ENCODE assay signal across 8 cellular contexts in genomic region chr1:228415853-228416216, GRCh38. TPM values are rescaled to one million over a fixed set of nuclear protein-coding genes. Genes with fewer than 3 reads are reported as not detected.
A peak's percentile ranks its signal among the peaks of the same experiment; 100 is the strongest.
DNase-seq lines count a peak whose midpoint lies in the region; ATAC-seq, FAIRE-seq and TF ChIP-seq lines count a peak whose summit lies in the region.

No MANE protein-coding gene starts in this region.

- H3K9ac ChIP-seq in K562 (ENCODE audit: insufficient read depth in 1 of 2, low read depth in 2 of 2, low read length in 2 of 2) (no peak overlapping the region), subcutaneous abdominal adipose tissue (ENCODE audit: low read length in 5 of 5) (peak overlapping the region in 1 of 5 donors; percentile 20)

- no peak overlapping the region for H2AFZ ChIP-seq in K562 (ENCODE audit: low read depth, low read length)

- in situ Hi-C loops in K562 (cut with MboI), result no loop called here

- H3K4me1 Mint-ChIP-seq in T-helper 1 cell treated with Interleukin-12 subunit alpha and Interleukin-12 subunit beta and Interleukin-4 antibody, amounts not matched to agents 30 μg/mL and 1 μg/mL, for 36 hours (ENCODE audit: low read depth), result peaks cover 16% of the 10 kb centered on the region

- H3K4me1 ChIP-seq in K562 (replicated peaks in 1 of 2; ENCODE audit: control insufficient read depth in 2 of 2, insufficient read depth in 2 of 2, low read length in 2 of 2) (peaks cover 23 to 39% of the 10 kb centered on the region in 2 experiments), left lung (peaks cover 7 to 18% of the 10 kb centered on the region in 2 donors), subcutaneous abdominal adipose tissue (ENCODE audit: control insufficient read depth in 5 of 5, insufficient read depth in 5 of 5, low read length in 5 of 5) (peaks cover 0 to 12% (median 8%) of the 10 kb centered on the region in 5 donors)

- no peaks in the 10 kb centered on the region for H4K20me1 ChIP-seq in K562 (replicated peaks; ENCODE audit: control insufficient read depth, insufficient read depth, low read length)

- TF ChIP-seq EP300 in K562 (IDR thresholded peaks at IDR 0.05; ENCODE audit: low read length), result no peak

- no peak overlapping the region for H3K4me3 ChIP-seq in K562
- H3K4me3 ChIP-seq in left lung, result peak overlapping the region; percentile 28 to 33
- peak overlapping the region in 4 of 5 donors; percentile 22 to 49 (median 28) for H3K4me3 ChIP-seq in subcutaneous abdominal adipose tissue (ENCODE audit: low read depth in 1 of 5, low read length in 5 of 5)

- no peaks in the 10 kb centered on the region for H3K27me3 ChIP-seq in K562 (ENCODE audit: control insufficient read depth in 2 of 2, insufficient read depth in 2 of 2, low read length in 2 of 2)
- peaks cover 13 to 56% of the 10 kb centered on the region in 2 donors for H3K27me3 ChIP-seq in left lung
- H3K27me3 ChIP-seq in subcutaneous abdominal adipose tissue (ENCODE audit: control insufficient read depth in 5 of 5, insufficient read depth in 4 of 5, low read length in 5 of 5), result peaks cover 19 to 44% (median 31%) of the 10 kb centered on the region in 5 donors

- H3K27ac ChIP-seq in K562 (ENCODE audit: extremely low read depth, low read depth, low read length) (no peak overlapping the region), left lung (no peak overlapping the region), subcutaneous abdominal adipose tissue (ENCODE audit: low read depth, low read length) (no peak overlapping the region)

- intact Hi-C loops in K562 (cut with micrococcal nuclease) (no loop called here), left lung (cut with DNase I) (no loop called here)

- TF ChIP-seq RAD21 in K562 (CRISPR knock-in tag; conservative IDR thresholded peaks at IDR 0.05 in 1 of 2, IDR thresholded peaks at IDR 0.05 in 1 of 2), result no peak

- H3K4me3 Mint-ChIP-seq in T-helper 1 cell treated with Interleukin-12 subunit alpha and Interleukin-12 subunit beta and Interleukin-4 antibody, amounts not matched to agents 30 μg/mL and 1 μg/mL, for 36 hours, result peak overlapping the region; percentile 78

- 92% methylated on average over 20 of the region's 23 CpGs for WGBS in K562 (ENCODE audit: insufficient coverage, low coverage, missing lambda C conversion rate)

- H3K9me3 Mint-ChIP-seq in T-helper 1 cell treated with Interleukin-12 subunit alpha and Interleukin-12 subunit beta and Interleukin-4 antibody, amounts not matched to agents 30 μg/mL and 1 μg/mL, for 36 hours, result no peaks in the 10 kb centered on the region

- no peaks in the 10 kb centered on the region for H3K36me3 ChIP-seq in K562 (ENCODE audit: control insufficient read depth, insufficient read depth, low read length)
- peaks cover 0 to 3% of the 10 kb centered on the region in 2 donors for H3K36me3 ChIP-seq in left lung
- peaks cover 0 to 4% (median 2%) of the 10 kb centered on the region in 5 donors for H3K36me3 ChIP-seq in subcutaneous abdominal adipose tissue (ENCODE audit: control insufficient read depth in 5 of 5, insufficient read depth in 5 of 5, low read length in 5 of 5)

- no peak for DNase-seq in T-helper 1 cell
- no peak for DNase-seq in K562 (ENCODE audit: extremely low read depth in 1 of 4, low spot score in 3 of 4)
- DNase-seq in left lung, result peak in 1 of 2 donors; percentile 31
- no peak for DNase-seq in Kasumi-1 (lab: John Stamatoyannopoulos, UW)

- BruUV-seq in K562 (replicated peaks; lab: Mats Ljungman, UMichigan), result no TSS peak

- no peak overlapping the region for H3K27ac Mint-ChIP-seq in T-helper 1 cell treated with Interleukin-12 subunit alpha and Interleukin-12 subunit beta and Interleukin-4 antibody, amounts not matched to agents 30 μg/mL and 1 μg/mL, for 36 hours

- ATAC-seq in K562 (no peak), left lung (peak; percentile 10), GM18517 (IDR thresholded peaks at IDR 0.05; ENCODE audit: unreplicated experiment) (no peak), HG03108 (IDR thresholded peaks at IDR 0.05; ENCODE audit: unreplicated experiment) (no peak)

- TF ChIP-seq POLR2A in K562 (conservative IDR thresholded peaks at IDR 0.05), result no peak

- H3K79me2 ChIP-seq in K562 (ENCODE audit: control insufficient read depth, insufficient read depth, low read length), result no peaks in the 10 kb centered on the region

- no peak for FAIRE-seq in K562 (lab: Jason Lieb, UNC)

- H3K36me3 Mint-ChIP-seq in T-helper 1 cell treated with Interleukin-12 subunit alpha and Interleukin-12 subunit beta and Interleukin-4 antibody, amounts not matched to agents 30 μg/mL and 1 μg/mL, for 36 hours (ENCODE audit: low read depth), result peaks cover 14% of the 10 kb centered on the region

- H3K27me3 Mint-ChIP-seq in T-helper 1 cell treated with Interleukin-12 subunit alpha and Interleukin-12 subunit beta and Interleukin-4 antibody, amounts not matched to agents 30 μg/mL and 1 μg/mL, for 36 hours (ENCODE audit: low read depth), result peaks cover 32% of the 10 kb centered on the region

- CTCF ChIA-PET in K562 (lab: Yijun Ruan, JAX; ENCODE audit: low intra/inter-chr PET ratio), result no interaction called here

- H3K9me3 ChIP-seq in K562 (replicated peaks; ENCODE audit: control insufficient read depth, insufficient read depth, low read depth, low read length), result peaks cover 2% of the 10 kb centered on the region
- no peaks in the 10 kb centered on the region for H3K9me3 ChIP-seq in left lung
- no peaks in the 10 kb centered on the region for H3K9me3 ChIP-seq in subcutaneous abdominal adipose tissue (ENCODE audit: control insufficient read depth in 5 of 5, low read length in 5 of 5)

- no peaks in the 10 kb centered on the region for H3K9me1 ChIP-seq in K562 (ENCODE audit: control insufficient read depth, insufficient read depth, low read length)

- no peak for TF ChIP-seq CTCF in K562 (IDR thresholded peaks at IDR 0.05 in 2 of 3, conservative IDR thresholded peaks at IDR 0.05 in 1 of 3; ENCODE audit: insufficient read depth in 2 of 3, low read depth in 1 of 3, low read length in 3 of 3)
- TF ChIP-seq CTCF in left lung (IDR thresholded peaks at IDR 0.05), result no peak

- POLR2A ChIA-PET in K562 (lab: Yijun Ruan, JAX), result interaction anchor here (1.9 kb wide), 1 partner anchor 11 kb away, joined by 9 read pairs; no protein-coding TSS in a partner anchor

- no peak overlapping the region for H3K4me2 ChIP-seq in K562 (ENCODE audit: insufficient read depth, low read length)

RNA-seq across cellular contexts. Expression of gene TRIM17, which starts 0.8 kb away (rescaled TPM):
- not detected in 2 replicates for total RNA-seq in K562 (2011; cell fraction: chromatin; rRNA removed; ENCODE audit: low replicate concordance)
- total RNA-seq in K562 (2011; cell fraction: nucleolus; rRNA removed), result 0.26 TPM in 1 of 2 replicates, not detected in the other
- not detected in 2 replicates for total RNA-seq in K562 (2011; cell fraction: nucleoplasm; rRNA removed)
- total RNA-seq in K562 (2014; rRNA removed) (not detected in 2 replicates), K562 (2014; rRNA removed; fragmentation: Illumina TruSeq; extraction: Trizol) (not detected in 2 replicates), K562 (2015; rRNA removed; fragmentation: Illumina TruSeq; extraction: Trizol) (not detected in 2 replicates), K562 (2021) (not detected in 2 replicates), left lung (1 to 10 TPM; 1.3 to 2.9 TPM)
- polyA plus RNA-seq in K562 (2011; rRNA removed) (not detected in 2 replicates), K562 (2014; fragmentation: Illumina TruSeq; extraction: Trizol) (not detected in 2 replicates), K562 (2014; fragmentation: Nextera tagmentation; extraction: Ambion mirVana) (not detected), K562 (2014; rRNA removed) (not detected in 2 replicates)
- polyA plus RNA-seq in K562 (2011; cell fraction: cytosol; rRNA removed), result not detected in 2 replicates
- polyA plus RNA-seq in K562 (2011; cell fraction: nucleus; rRNA removed), result 0.07 TPM in 1 of 2 replicates, not detected in the other
- polyA plus RNA-seq in K562 (2012), result 0.35 and 0.83 TPM in 2 replicates
- polyA minus RNA-seq in K562 (2011; rRNA and poly(A)+ RNA removed), result not detected in 2 replicates
- not detected in 2 replicates for polyA minus RNA-seq in K562 (2011; cell fraction: cytosol; rRNA and poly(A)+ RNA removed)
- not detected in 2 replicates for polyA minus RNA-seq in K562 (2011; cell fraction: nucleus; rRNA and poly(A)+ RNA removed)

RNA-seq across cellular contexts. Expression of gene TRIM11, which starts 9.2 kb away (rescaled TPM):
- total RNA-seq in K562 (2011; cell fraction: chromatin; rRNA removed; ENCODE audit: low replicate concordance), result 106 and 219 TPM in 2 replicates
- total RNA-seq in K562 (2011; cell fraction: nucleolus; rRNA removed), result 114 and 116 TPM in 2 replicates
- total RNA-seq in K562 (2011; cell fraction: nucleoplasm; rRNA removed), result 107 and 126 TPM in 2 replicates
- total RNA-seq in K562 (2014; rRNA removed) (45.1 and 49.1 TPM in 2 replicates), K562 (2014; rRNA removed; fragmentation: Illumina TruSeq; extraction: Trizol) (14.8 and 18.0 TPM in 2 replicates), K562 (2015; rRNA removed; fragmentation: Illumina TruSeq; extraction: Trizol) (29.7 and 29.8 TPM in 2 replicates), K562 (2021) (64.3 and 66.8 TPM in 2 replicates), left lung (10 to 100 TPM; 21.5 to 27.1 TPM)
- polyA plus RNA-seq in K562 (2011; rRNA removed) (17.5 and 26.5 TPM in 2 replicates), K562 (2014; fragmentation: Illumina TruSeq; extraction: Trizol) (33.7 and 35.0 TPM in 2 replicates), K562 (2014; fragmentation: Nextera tagmentation; extraction: Ambion mirVana) (1 to 10 TPM; 3.6 to 3.8 TPM), K562 (2014; rRNA removed) (34.4 and 43.0 TPM in 2 replicates)
- 15.7 and 25.5 TPM in 2 replicates for polyA plus RNA-seq in K562 (2011; cell fraction: cytosol; rRNA removed)
- 67.6 and 116 TPM in 2 replicates for polyA plus RNA-seq in K562 (2011; cell fraction: nucleus; rRNA removed)
- polyA plus RNA-seq in K562 (2012), result 33.4 and 43.7 TPM in 2 replicates
- 24.4 and 25.6 TPM in 2 replicates for polyA minus RNA-seq in K562 (2011; rRNA and poly(A)+ RNA removed)
- polyA minus RNA-seq in K562 (2011; cell fraction: cytosol; rRNA and poly(A)+ RNA removed), result 22.2 and 23.9 TPM in 2 replicates
- polyA minus RNA-seq in K562 (2011; cell fraction: nucleus; rRNA and poly(A)+ RNA removed), result 42.0 and 46.8 TPM in 2 replicates
